Comparison of ENCODE assay signal across 17 cellular contexts in the genomic region with DNA sequence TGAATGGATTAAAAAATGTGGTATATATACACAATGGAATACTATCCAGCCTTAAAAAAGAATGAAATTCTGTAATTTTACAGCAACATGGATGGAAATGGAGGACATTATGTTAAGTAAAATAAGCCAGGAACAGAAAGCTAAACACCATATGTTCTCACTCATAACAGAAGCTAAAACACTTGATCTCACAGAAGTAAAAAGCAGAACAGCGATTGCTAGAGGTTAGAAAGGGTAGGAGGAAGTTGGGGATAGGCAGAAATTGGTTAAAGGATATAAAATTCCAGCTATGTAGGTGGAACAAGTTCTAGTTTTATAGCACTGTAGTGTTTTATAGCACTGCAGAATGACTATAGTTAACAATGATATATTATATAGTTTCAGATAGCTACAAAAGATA. TPM values are rescaled to one million over a fixed set of nuclear protein-coding genes. Genes with fewer than 3 reads are reported as not detected.
DNase-seq lines count a peak whose midpoint lies in the region; ATAC-seq and TF ChIP-seq lines count a peak whose summit lies in the region.
"Had no signal": no experiment of that assay in that cellular context is flagged by ENCODE, and none has a peak within 500 bp of the region (broad histone marks: within the 10 kb centered on the region; RNA-seq: fewer than 3 reads in every experiment).

No MANE protein-coding gene starts in this region.

- no peak overlapping the region for H4K5ac ChIP-seq in mesendoderm (ENCODE audit: low read length)

- H3K4me1 Mint-ChIP-seq in activated B cell treated with CpG ODN at 0.5 μM for 24 hours: peaks cover 68% of the 10 kb centered on the region
- H3K4me1 Mint-ChIP-seq in CD8-positive, alpha-beta memory T cell: peaks cover 0 to 6% (median 3%) of the 10 kb centered on the region in 3 donors

- H3K9ac ChIP-seq in mesendoderm (ENCODE audit: low read length): no peak overlapping the region

- peaks cover 6% of the 10 kb centered on the region for H3K36me3 Mint-ChIP-seq in activated B cell treated with CpG ODN at 0.5 μM for 24 hours (ENCODE audit: low read depth)
- peaks cover 0 to 10% (median 2%) of the 10 kb centered on the region in 3 donors for H3K36me3 Mint-ChIP-seq in CD8-positive, alpha-beta memory T cell

- no peaks in the 10 kb centered on the region for H3K27me3 ChIP-seq in mesendoderm (ENCODE audit: insufficient read depth, low read length, poor library complexity)
- H3K27me3 ChIP-seq in CD8-positive, alpha-beta memory T cell (ENCODE audit: insufficient read depth, low read length, poor library complexity, severe bottlenecking): no peaks in the 10 kb centered on the region
- H3K27me3 ChIP-seq: heart right ventricle, left lung, neutrophil had no signal

- DNase-seq in activated B cell treated with CpG ODN at 0.5 μM for 24 hours: no peak
- no peak for DNase-seq in mesendoderm
- DNase-seq in CD8-positive, alpha-beta memory T cell: no peak
- DNase-seq in SW480 (ENCODE audit: low spot score): no peak
- DNase-seq: activated CD4-positive, CD25-positive, alpha-beta regulatory T cell; activated T-cell treated with anti-CD3 and anti-CD28 coated beads, Interleukin-2, amount 50 U/mL, for 48 hours; aorta; C1 segment of cervical spinal cord; effector memory CD8-positive, alpha-beta T cell; heart right ventricle; KG1; left lung had no signal

- H3K27me3 Mint-ChIP-seq in activated B cell treated with CpG ODN at 0.5 μM for 24 hours: no peaks in the 10 kb centered on the region
- peaks cover 5 to 9% of the 10 kb centered on the region in 2 donors for H3K27me3 Mint-ChIP-seq in CD8-positive, alpha-beta memory T cell

- H3K56ac ChIP-seq in mesendoderm (ENCODE audit: low read length): no peak overlapping the region

- peak; percentile 40 for ATAC-seq in GM18505 (IDR thresholded peaks at IDR 0.05; ENCODE audit: unreplicated experiment)
- ATAC-seq in HG03439 (IDR thresholded peaks at IDR 0.05; ENCODE audit: unreplicated experiment): peak; percentile 44
- peak; percentile 57 for ATAC-seq in activated B cell treated with CpG ODN at 0.5 μM for 24 hours (ENCODE audit: low read depth)
- ATAC-seq in GM19455 (IDR thresholded peaks at IDR 0.05; ENCODE audit: unreplicated experiment): no peak
- ATAC-seq: effector memory CD8-positive, alpha-beta T cell; heart right ventricle; left lung had no signal

- no peaks in the 10 kb centered on the region for H3K36me3 ChIP-seq in HEK293 (ENCODE audit: control insufficient read depth in 2 of 2, insufficient read depth in 1 of 2, low read length in 2 of 2)
- H3K36me3 ChIP-seq in mesendoderm (ENCODE audit: control insufficient read depth, insufficient read depth, low read length): no peaks in the 10 kb centered on the region
- H3K36me3 ChIP-seq in CD8-positive, alpha-beta memory T cell (ENCODE audit: insufficient read depth, low read length): no peaks in the 10 kb centered on the region
- H3K36me3 ChIP-seq: heart right ventricle, left lung, neutrophil had no signal

- H2AK5ac ChIP-seq in mesendoderm (ENCODE audit: low read length): no peak overlapping the region

- no peak overlapping the region for H3K4ac ChIP-seq in mesendoderm (ENCODE audit: low read depth, low read length)

- TF ChIP-seq CTCF in HEK293 (tag by site-specific recombination; IDR thresholded peaks at IDR 0.05) (no peak), activated B cell treated with CpG ODN at 0.5 μM for 24 hours (IDR thresholded peaks at IDR 0.05) (no peak)

- H3K4me3 Mint-ChIP-seq in activated B cell treated with CpG ODN at 0.5 μM for 24 hours: peak overlapping the region; percentile 44
- no peak overlapping the region for H3K4me3 Mint-ChIP-seq in CD8-positive, alpha-beta memory T cell
- H3K4me3 Mint-ChIP-seq: effector memory CD8-positive, alpha-beta T cell had no signal

- H2BK120ac ChIP-seq in mesendoderm (ENCODE audit: low read depth, low read length): no peak overlapping the region

- no peak overlapping the region for H3K23ac ChIP-seq in mesendoderm (ENCODE audit: low read length)

- no peak overlapping the region for H3K4me2 ChIP-seq in mesendoderm (ENCODE audit: low read length)

- no peaks in the 10 kb centered on the region for H3K79me2 ChIP-seq in mesendoderm (ENCODE audit: control insufficient read depth, insufficient read depth, low read length)

- H3K4me1 ChIP-seq in HEK293 (ENCODE audit: control insufficient read depth, insufficient read depth, low read length) (0 out of 2 replicates have a peak, but pooled peaks cover 2% of the 10 kb centered on the region), mesendoderm (ENCODE audit: control insufficient read depth, low read depth, low read length) (no peaks in the 10 kb centered on the region)
- peaks cover 12% of the 10 kb centered on the region for H3K4me1 ChIP-seq in CD8-positive, alpha-beta memory T cell (ENCODE audit: insufficient read depth, low read length)

- H3K9me3 Mint-ChIP-seq in activated B cell treated with CpG ODN at 0.5 μM for 24 hours: no peaks in the 10 kb centered on the region
- H3K9me3 Mint-ChIP-seq in CD8-positive, alpha-beta memory T cell: peaks cover 0 to 2% (median 0%) of the 10 kb centered on the region in 5 donors
- H3K9me3 Mint-ChIP-seq: effector memory CD8-positive, alpha-beta T cell had no signal

- H3K27ac ChIP-seq in HEK293 (ENCODE audit: extremely low read depth, low read depth, low read length) (no peak overlapping the region), mesendoderm (ENCODE audit: low read depth, low read length) (no peak overlapping the region)
- no peak overlapping the region for H3K27ac ChIP-seq in CD8-positive, alpha-beta memory T cell (ENCODE audit: low read depth, low read length)
- H3K27ac ChIP-seq: heart right ventricle, left lung, neutrophil had no signal

- no peak overlapping the region for H3K18ac ChIP-seq in mesendoderm (ENCODE audit: low read length)

- no peaks in the 10 kb centered on the region for H3K9me3 ChIP-seq in HEK293 (ENCODE audit: control insufficient read depth, insufficient read depth, low read depth, low read length)
- no peaks in the 10 kb centered on the region for H3K9me3 ChIP-seq in CD8-positive, alpha-beta memory T cell (ENCODE audit: low read length)
- H3K9me3 ChIP-seq: left lung, neutrophil had no signal

- no peak overlapping the region for H2BK15ac ChIP-seq in mesendoderm (replicated peaks; ENCODE audit: low read depth)

- POLR2A ChIA-PET in HEK293 (lab: Yijun Ruan, JAX) (no interaction called here), activated B cell treated with CpG ODN at 0.5 μM for 24 hours (lab: Charles Lee) (interaction anchor here (1.0 to 2.8 kb wide), 4 partner anchors 10 to 25 kb away, joined by 3 to 10 read pairs (median 6); no protein-coding TSS in a partner anchor)
- POLR2A ChIA-PET in CD8-positive, alpha-beta memory T cell (lab: Charles Lee): interaction anchor here (0.6 kb wide), 1 partner anchor 10 kb away, joined by 3 read pairs; no protein-coding TSS in a partner anchor

- peak overlapping the region; percentile 1 for H3K27ac Mint-ChIP-seq in activated B cell treated with CpG ODN at 0.5 μM for 24 hours
- no peak overlapping the region for H3K27ac Mint-ChIP-seq in CD8-positive, alpha-beta memory T cell
- H3K27ac Mint-ChIP-seq: effector memory CD8-positive, alpha-beta T cell had no signal

- intact Hi-C loops in activated B cell treated with CpG ODN at 0.5 μM for 24 hours (cut with micrococcal nuclease): loop anchor here (1.0 to 2.0 kb wide), 3 partner anchors 9 to 26 kb away; partner anchors contain the start of gene MARCHF3

- H4K8ac ChIP-seq in mesendoderm (ENCODE audit: low read depth, low read length): no peak overlapping the region

- WGBS in mesendoderm (ENCODE audit: extremely low coverage, insufficient coverage, low lambda C conversion rate): no CpG with 5 or more reads among the region's 1 CpG

- no peak overlapping the region for H3K4me3 ChIP-seq in HEK293 (ENCODE audit: low read depth, low read length)
- no peak overlapping the region for H3K4me3 ChIP-seq in mesendoderm (ENCODE audit: low read length)
- no peak overlapping the region for H3K4me3 ChIP-seq in CD8-positive, alpha-beta memory T cell (ENCODE audit: low read length)
- H3K4me3 ChIP-seq: heart right ventricle, left lung had no signal

- no peak for TF ChIP-seq POLR2A in GM18505 (IDR thresholded peaks at IDR 0.05; ENCODE audit: borderline replicate concordance, extremely low read depth, insufficient read depth, insufficient read length)

- H3K79me1 ChIP-seq in mesendoderm (ENCODE audit: low read length): no peaks in the 10 kb centered on the region

- CTCF ChIA-PET in HEK293 (lab: Yijun Ruan, JAX) (interaction anchor here (1.1 kb wide), 1 partner anchor 12 kb away, joined by 3 read pairs; no protein-coding TSS in a partner anchor), activated B cell treated with CpG ODN at 0.5 μM for 24 hours (lab: Charles Lee) (interaction anchor here (1.0 to 2.3 kb wide), 4 partner anchors 12 to 18 kb away, joined by 3 to 9 read pairs (median 4); no protein-coding TSS in a partner anchor)
- CTCF ChIA-PET in CD8-positive, alpha-beta memory T cell (lab: Charles Lee): no interaction called here

- no peak overlapping the region for H2BK5ac ChIP-seq in mesendoderm (ENCODE audit: low read length)

TF ChIP-seq in HEK293, 187 proteins besides CTCF, POLR2A, EP300 and RAD21:
- no peak for TF ChIP-seq ZNF266 (tag by site-specific recombination; IDR thresholded peaks at IDR 0.05; ENCODE audit: low read depth)
- 0 out of 2 replicates have a peak, but pooled peaks have one; percentile 23 for TF ChIP-seq ZNF146 (tag by site-specific recombination; IDR thresholded peaks at IDR 0.05)
- TF ChIP-seq INSM2 (tag by site-specific recombination; IDR thresholded peaks at IDR 0.05): no peak
TF ChIP-seq in HEK293: peak in this region for 1.

RNA-seq across cellular contexts. Expression of gene MARCHF3, which starts 15.8 kb away (rescaled TPM):
- total RNA-seq in activated B cell treated with CpG ODN at 0.5 μM for 24 hours: 21.9 and 22.8 TPM in 2 replicates
- 5.2 TPM for polyA plus RNA-seq in mesendoderm (2013, experiment 1 of 2)
- polyA plus RNA-seq in mesendoderm (2013, experiment 2 of 2): 4.5 TPM
- total RNA-seq in CD8-positive, alpha-beta memory T cell: 1 to 10 TPM; 1.9 to 2.9 TPM
- 2.5 TPM for polyA plus RNA-seq in CD8-positive, alpha-beta memory T cell

RNA-seq across cellular contexts. Expression of gene C5orf63, which starts 58.7 kb away (rescaled TPM):
- total RNA-seq in activated B cell treated with CpG ODN at 0.5 μM for 24 hours: 20.4 and 22.5 TPM in 2 replicates
- 0.72 TPM for polyA plus RNA-seq in mesendoderm (2013, experiment 1 of 2)
- 0.49 TPM for polyA plus RNA-seq in mesendoderm (2013, experiment 2 of 2)
- total RNA-seq in CD8-positive, alpha-beta memory T cell: 10 to 100 TPM in 1 of 2 experiments, 1 to 10 TPM in 1; 10.0 to 11.9 TPM
- polyA plus RNA-seq in CD8-positive, alpha-beta memory T cell: 5.2 TPM
